Comparison of ENCODE assay signal across 8 cellular contexts in genomic region chr2:95314964-95315611, GRCh38. TPM values are rescaled to one million over a fixed set of nuclear protein-coding genes. Genes with fewer than 3 reads are reported as not detected.
DNase-seq lines count a peak whose midpoint lies in the region; ATAC-seq and TF ChIP-seq lines count a peak whose summit lies in the region.

No MANE protein-coding gene starts in this region.

- in situ Hi-C loops in T47D (cut with HindIII; ENCODE audit: low pct_unique_long_range_greater_than_20kb, low sequenced_read_pairs): no loop called here

- TF ChIP-seq CTCF in right lobe of liver (IDR thresholded peaks at IDR 0.05): peak; percentile 63 to 89 (median 85)

- WGBS in right lobe of liver (ENCODE audit: insufficient coverage, low coverage, low lambda C conversion rate, missing lambda C conversion rate): 24% methylated on average over 3 of the region's 16 CpGs

- H3K27me3 ChIP-seq in right lobe of liver: no peaks in the 10 kb centered on the region

- DNase-seq in EH (ENCODE audit: low read depth): peak; percentile 60
- DNase-seq in LoVo (ENCODE audit: low spot score): peak; percentile 44
- peak; percentile 71 to 76 for DNase-seq in T47D (ENCODE audit: low read depth in 1 of 2, low spot score in 1 of 2)
- peak; percentile 59 to 69 (median 62) for DNase-seq in right lobe of liver
- no peak for DNase-seq in NCI-H446 (lab: John Stamatoyannopoulos, UW)
- DNase-seq in NCI-H187 treated with DMSO at 0.1 percent for 48 hours (lab: John Stamatoyannopoulos, UW): no peak

- no peak overlapping the region for H3K27ac ChIP-seq in right lobe of liver

- no peaks in the 10 kb centered on the region for H3K9me3 ChIP-seq in right lobe of liver

- ATAC-seq in right lobe of liver (peak; percentile 83 to 94 (median 88)), HG02798 (IDR thresholded peaks at IDR 0.05; ENCODE audit: poor library complexity, unreplicated experiment) (no peak), HG03571 (IDR thresholded peaks at IDR 0.05; ENCODE audit: unreplicated experiment) (no peak)

- H3K4me3 ChIP-seq in right lobe of liver: no peak overlapping the region

- no peaks in the 10 kb centered on the region for H3K36me3 ChIP-seq in right lobe of liver

- no peak for TF ChIP-seq POLR2A in right lobe of liver (IDR thresholded peaks at IDR 0.05)

- H3K4me1 ChIP-seq in right lobe of liver: no peaks in the 10 kb centered on the region

- intact Hi-C loops in right lobe of liver (cut with DNase I): loop anchor here (5.0 kb wide), 1 partner anchor 83 kb away; no protein-coding TSS in a partner anchor

RNA-seq across cellular contexts. Expression of gene KCNIP3, which starts 17.9 kb away (rescaled TPM):
- 1 to 10 TPM in 4 of 6 experiments, under 1 TPM in 2; 0.46 to 3.3 (median 1.2) TPM for total RNA-seq in right lobe of liver

RNA-seq across cellular contexts. Expression of gene PROM2, which starts 40.8 kb away (rescaled TPM):
- under 1 TPM; 0.06 to 0.64 (median 0.43) TPM for total RNA-seq in right lobe of liver

Comparison
In these comparisons a context has a peak if more than half of its experiments do, and no peak if none do; other contexts are left out.
1. DNase-seq: peak in EH (single experiment), LoVo (single experiment), T47D (2 of 2) and right lobe of liver (3 of 3); none in NCI-H446 (0 of 2) and NCI-H187 treated with DMSO at 0.1 percent for 48 hours (single experiment).
2. ATAC-seq: peak in right lobe of liver (4 of 4); none in HG02798 (single experiment) and HG03571 (single experiment).